In the genomic region with DNA sequence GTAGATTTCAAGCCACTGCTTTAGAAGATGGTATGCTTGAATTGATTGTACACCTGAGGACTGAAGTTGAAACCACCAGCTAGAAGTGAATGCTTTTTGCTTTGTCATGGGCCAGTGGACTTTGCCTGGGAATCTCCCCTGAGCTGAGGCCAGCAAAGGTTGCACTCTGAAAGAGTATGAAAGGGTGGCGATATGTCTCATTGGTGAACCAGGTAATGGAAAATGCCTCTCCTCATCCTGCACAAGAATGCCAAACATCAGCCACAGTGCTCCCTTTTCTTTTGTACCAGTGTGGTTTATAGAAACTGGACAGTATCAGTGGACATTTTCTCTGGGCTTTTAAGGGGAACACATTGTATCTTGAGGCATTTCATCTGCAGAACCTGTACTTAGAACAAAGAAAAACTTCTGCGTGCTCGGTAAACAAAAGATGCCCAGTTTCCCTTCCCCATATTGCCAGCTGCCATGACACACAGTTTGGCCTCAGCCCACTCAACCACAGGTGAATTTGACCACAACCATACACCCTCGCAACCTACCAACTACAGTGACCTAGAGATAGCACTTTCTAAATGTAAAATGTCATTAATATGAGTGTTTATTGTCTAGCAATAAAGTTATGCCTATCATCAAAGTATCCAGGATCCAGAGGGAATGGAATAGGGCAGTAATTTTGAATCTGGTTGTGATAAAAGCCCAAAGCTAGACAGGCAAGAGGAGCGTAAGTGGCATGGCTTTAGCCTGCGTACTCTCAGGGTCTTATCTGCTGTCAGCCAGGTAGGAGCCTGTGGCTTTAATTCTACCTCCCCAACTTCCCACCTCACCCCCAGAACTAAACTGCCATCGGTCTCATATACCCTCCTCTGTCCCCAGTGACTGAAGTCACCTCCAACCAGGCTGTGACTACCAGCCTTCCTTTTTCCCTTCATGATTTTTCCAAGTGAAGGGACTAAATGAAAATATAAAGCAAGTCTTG, we compare ENCODE assay signal across 8 cellular contexts.
DNase-seq lines count a peak whose midpoint lies in the region; ATAC-seq and TF ChIP-seq lines count a peak whose summit lies in the region.
"Had no signal": no experiment of that assay in that cellular context is flagged by ENCODE, and none has a peak within 500 bp of the region (broad histone marks: within the 10 kb centered on the region; RNA-seq: fewer than 3 reads in every experiment).

No MANE protein-coding gene starts in this region.

- peak overlapping the region; percentile 53 for H3K4me3 Mint-ChIP-seq in stimulated activated memory B cell treated with anti-CD40 and anti-IgM and Interleukin-4, amounts not matched to agents 10 μg/mL and 1 μg/mL and 100 μg/mL, for 72 hours

- peaks cover 4% of the 10 kb centered on the region for H3K36me3 Mint-ChIP-seq in stimulated activated memory B cell treated with anti-CD40 and anti-IgM and Interleukin-4, amounts not matched to agents 10 μg/mL and 1 μg/mL and 100 μg/mL, for 72 hours

- H3K4me3 ChIP-seq in coronary artery: no peak overlapping the region

- H3K27me3 Mint-ChIP-seq in stimulated activated memory B cell treated with anti-CD40 and anti-IgM and Interleukin-4, amounts not matched to agents 10 μg/mL and 1 μg/mL and 100 μg/mL, for 72 hours: no peaks in the 10 kb centered on the region

- ATAC-seq in GM19035 (IDR thresholded peaks at IDR 0.05; ENCODE audit: unreplicated experiment) (peak; percentile 84), HG02798 (IDR thresholded peaks at IDR 0.05; ENCODE audit: poor library complexity, unreplicated experiment) (peak; percentile 88)
- peak; percentile 96 for ATAC-seq in stimulated activated memory B cell treated with anti-CD40 and anti-IgM and Interleukin-4, amounts not matched to agents 10 μg/mL and 1 μg/mL and 100 μg/mL, for 72 hours

- peak; percentile 50 for DNase-seq in LoVo (ENCODE audit: low spot score)
- no peak for DNase-seq in stimulated activated CD4-positive, alpha-beta T cell treated with anti-CD3 and anti-CD28 coated beads, Interleukin-4, amount 100 ng/mL, for 1 hour
- DNase-seq in coronary artery (ENCODE audit: low spot score): no peak
- no peak for DNase-seq in DMS 273 (lab: John Stamatoyannopoulos, UW; ENCODE audit: unreplicated experiment)
- DNase-seq: NCI-H226 had no signal

- H3K27ac ChIP-seq in coronary artery: no peak overlapping the region

- no peak for TF ChIP-seq CTCF in coronary artery (IDR thresholded peaks at IDR 0.05)

- peaks cover 60% of the 10 kb centered on the region for H3K4me1 Mint-ChIP-seq in stimulated activated memory B cell treated with anti-CD40 and anti-IgM and Interleukin-4, amounts not matched to agents 10 μg/mL and 1 μg/mL and 100 μg/mL, for 72 hours

- peaks cover 3% of the 10 kb centered on the region for H3K9me3 Mint-ChIP-seq in stimulated activated memory B cell treated with anti-CD40 and anti-IgM and Interleukin-4, amounts not matched to agents 10 μg/mL and 1 μg/mL and 100 μg/mL, for 72 hours

- H3K27ac Mint-ChIP-seq in stimulated activated memory B cell treated with anti-CD40 and anti-IgM and Interleukin-4, amounts not matched to agents 10 μg/mL and 1 μg/mL and 100 μg/mL, for 72 hours: peak overlapping the region; percentile 97
